ENCODE assay signal across 27 cellular contexts in genomic region chr2:13353083-13353482, GRCh38.
"Had no signal": no experiment of that assay in that cellular context is flagged by ENCODE, and none has a peak within 500 bp of the region (broad histone marks: within the 10 kb centered on the region; RNA-seq: fewer than 3 reads in every experiment).

No MANE protein-coding gene starts in this region.

- H3K9me3 ChIP-seq: esophagus muscularis mucosa, esophagus squamous epithelium, gastrocnemius medialis, gastroesophageal sphincter, heart left ventricle had no signal

- H3K27me3 ChIP-seq: colonic mucosa, dorsolateral prefrontal cortex, esophagus muscularis mucosa, esophagus squamous epithelium, foreskin keratinocyte, gastrocnemius medialis, gastroesophageal sphincter, heart left ventricle, heart right ventricle had no signal

- H3K4me1 Mint-ChIP-seq: endodermal cell had no signal

- H3K4me3 Mint-ChIP-seq: dendritic cell treated with granulocyte-macrophage colony-stimulating factor and Interleukin-4, amounts not matched to agents 40 ng/mL and 50 ng/mL, for 4 days; effector memory CD8-positive, alpha-beta T cell; endodermal cell had no signal

- DNase-seq: colonic mucosa; cortex of kidney; dermis blood vessel endothelial cell; dorsolateral prefrontal cortex; effector CD4-positive, alpha-beta T cell; effector CD8-positive, alpha-beta T cell; effector memory CD4-positive, alpha-beta T cell; effector memory CD8-positive, alpha-beta T cell; endodermal cell; erythroblast; esophagus squamous epithelium; foreskin fibroblast; foreskin keratinocyte; foreskin melanocyte; gastrocnemius medialis; head of caudate nucleus; heart left ventricle; heart right ventricle had no signal

- ATAC-seq: effector memory CD8-positive, alpha-beta T cell; esophagus mucosa; foreskin keratinocyte; gastrocnemius medialis; gastroesophageal sphincter; heart left ventricle; heart right ventricle had no signal

- H3K27ac Mint-ChIP-seq: dendritic cell treated with granulocyte-macrophage colony-stimulating factor and Interleukin-4, amounts not matched to agents 40 ng/mL and 50 ng/mL, for 4 days; effector memory CD8-positive, alpha-beta T cell; endodermal cell had no signal

- H3K27me3 Mint-ChIP-seq: dendritic cell treated with granulocyte-macrophage colony-stimulating factor and Interleukin-4, amounts not matched to agents 40 ng/mL and 50 ng/mL, for 4 days; effector memory CD8-positive, alpha-beta T cell had no signal

- H3K36me3 ChIP-seq: colonic mucosa, esophagus muscularis mucosa, esophagus squamous epithelium, gastrocnemius medialis, gastroesophageal sphincter, heart left ventricle, heart right ventricle had no signal

- H3K4me1 ChIP-seq: colonic mucosa, esophagus muscularis mucosa, esophagus squamous epithelium, foreskin keratinocyte, gastrocnemius medialis, gastroesophageal sphincter, heart left ventricle, heart right ventricle had no signal

- H3K27ac ChIP-seq: colonic mucosa, coronary artery, dorsolateral prefrontal cortex, epithelial cell of prostate, esophagus muscularis mucosa, esophagus squamous epithelium, foreskin keratinocyte, gastrocnemius medialis, gastroesophageal sphincter, heart left ventricle, heart right ventricle had no signal

- FAIRE-seq: endometrium, endothelial cell of umbilical vein, frontal cortex had no signal

- H3K4me3 ChIP-seq: colonic mucosa, coronary artery, dorsolateral prefrontal cortex, esophagus muscularis mucosa, esophagus squamous epithelium, gastrocnemius medialis, gastroesophageal sphincter, heart left ventricle, heart right ventricle had no signal
